3 cellular contexts compared by ENCODE assay signal in the genomic region with DNA sequence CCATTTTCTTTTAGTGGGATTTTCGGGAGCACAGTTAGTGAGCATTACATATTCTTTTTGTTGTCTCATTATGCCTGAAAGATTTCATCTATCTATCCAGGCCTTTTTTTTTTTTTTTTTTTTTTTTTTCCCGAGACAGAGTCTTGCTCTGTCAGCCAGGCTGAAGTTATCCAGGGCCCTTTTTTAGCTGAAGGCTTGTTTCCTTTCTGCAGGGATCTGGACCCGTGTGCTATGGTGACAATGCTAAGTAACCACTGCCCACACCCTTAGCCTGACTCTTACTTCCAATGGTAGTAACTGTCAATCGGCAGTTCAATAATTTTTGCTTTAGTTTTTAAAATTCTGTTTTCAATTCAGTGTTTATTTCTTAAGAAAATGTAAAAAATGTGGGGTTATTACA.
TF ChIP-seq lines count a peak whose summit lies in the region.

No MANE protein-coding gene starts in this region.

TF ChIP-seq in SK-N-SH, 30 proteins besides CTCF, POLR2A, EP300 and RAD21:
- TF ChIP-seq TEAD4 (IDR thresholded peaks at IDR 0.05; ENCODE audit: borderline replicate concordance, insufficient read depth) (no peak), YY1 (IDR thresholded peaks at IDR 0.05; ENCODE audit: low read depth) (no peak), GABPA (IDR thresholded peaks at IDR 0.05; ENCODE audit: low read depth) (no peak), FOXM1 (IDR thresholded peaks at IDR 0.05; ENCODE audit: low read depth) (no peak), GATA2 (CRISPR knock-in tag; IDR thresholded peaks at IDR 0.05) (peak; percentile 37; the same call in 1 of the 2 replicates), EZH2phosphoT487 (IDR thresholded peaks at IDR 0.05; ENCODE audit: borderline replicate concordance, low read depth) (no peak), RCOR1 (IDR thresholded peaks at IDR 0.05; ENCODE audit: low read length) (0 out of 2 replicates have a peak, but pooled peaks have one; percentile 22)
- TF ChIP-seq, protein P1, sequence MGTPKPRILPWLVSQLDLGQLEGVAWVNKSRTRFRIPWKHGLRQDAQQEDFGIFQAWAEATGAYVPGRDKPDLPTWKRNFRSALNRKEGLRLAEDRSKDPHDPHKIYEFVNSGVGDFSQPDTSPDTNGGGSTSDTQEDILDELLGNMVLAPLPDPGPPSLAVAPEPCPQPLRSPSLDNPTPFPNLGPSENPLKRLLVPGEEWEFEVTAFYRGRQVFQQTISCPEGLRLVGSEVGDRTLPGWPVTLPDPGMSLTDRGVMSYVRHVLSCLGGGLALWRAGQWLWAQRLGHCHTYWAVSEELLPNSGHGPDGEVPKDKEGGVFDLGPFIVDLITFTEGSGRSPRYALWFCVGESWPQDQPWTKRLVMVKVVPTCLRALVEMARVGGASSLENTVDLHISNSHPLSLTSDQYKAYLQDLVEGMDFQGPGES (IDR thresholded peaks at IDR 0.05; ENCODE audit: low read depth, low read length) = no peak
- TF ChIP-seq, protein P2, sequence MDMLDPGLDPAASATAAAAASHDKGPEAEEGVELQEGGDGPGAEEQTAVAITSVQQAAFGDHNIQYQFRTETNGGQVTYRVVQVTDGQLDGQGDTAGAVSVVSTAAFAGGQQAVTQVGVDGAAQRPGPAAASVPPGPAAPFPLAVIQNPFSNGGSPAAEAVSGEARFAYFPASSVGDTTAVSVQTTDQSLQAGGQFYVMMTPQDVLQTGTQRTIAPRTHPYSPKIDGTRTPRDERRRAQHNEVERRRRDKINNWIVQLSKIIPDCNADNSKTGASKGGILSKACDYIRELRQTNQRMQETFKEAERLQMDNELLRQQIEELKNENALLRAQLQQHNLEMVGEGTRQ (IDR thresholded peaks at IDR 0.05; ENCODE audit: borderline replicate concordance, low read depth, low read length) = no peak
TF ChIP-seq in SK-N-SH: peak in this region for 2.

TF ChIP-seq in SK-N-SH treated with all-trans-retinoic acid at 6 μM for 48 hours, 23 proteins besides CTCF, POLR2A, EP300 and RAD21:
- TF ChIP-seq OSR1 (CRISPR knock-in tag; IDR thresholded peaks at IDR 0.05) = no peak
- TF ChIP-seq GLIS3 (CRISPR knock-in tag; IDR thresholded peaks at IDR 0.05) = no peak
- no peak for TF ChIP-seq ZNF70 (CRISPR knock-in tag; IDR thresholded peaks at IDR 0.05)
- TF ChIP-seq CSDC2 (CRISPR knock-in tag; IDR thresholded peaks at IDR 0.05) = no peak
- TF ChIP-seq, protein P3, sequence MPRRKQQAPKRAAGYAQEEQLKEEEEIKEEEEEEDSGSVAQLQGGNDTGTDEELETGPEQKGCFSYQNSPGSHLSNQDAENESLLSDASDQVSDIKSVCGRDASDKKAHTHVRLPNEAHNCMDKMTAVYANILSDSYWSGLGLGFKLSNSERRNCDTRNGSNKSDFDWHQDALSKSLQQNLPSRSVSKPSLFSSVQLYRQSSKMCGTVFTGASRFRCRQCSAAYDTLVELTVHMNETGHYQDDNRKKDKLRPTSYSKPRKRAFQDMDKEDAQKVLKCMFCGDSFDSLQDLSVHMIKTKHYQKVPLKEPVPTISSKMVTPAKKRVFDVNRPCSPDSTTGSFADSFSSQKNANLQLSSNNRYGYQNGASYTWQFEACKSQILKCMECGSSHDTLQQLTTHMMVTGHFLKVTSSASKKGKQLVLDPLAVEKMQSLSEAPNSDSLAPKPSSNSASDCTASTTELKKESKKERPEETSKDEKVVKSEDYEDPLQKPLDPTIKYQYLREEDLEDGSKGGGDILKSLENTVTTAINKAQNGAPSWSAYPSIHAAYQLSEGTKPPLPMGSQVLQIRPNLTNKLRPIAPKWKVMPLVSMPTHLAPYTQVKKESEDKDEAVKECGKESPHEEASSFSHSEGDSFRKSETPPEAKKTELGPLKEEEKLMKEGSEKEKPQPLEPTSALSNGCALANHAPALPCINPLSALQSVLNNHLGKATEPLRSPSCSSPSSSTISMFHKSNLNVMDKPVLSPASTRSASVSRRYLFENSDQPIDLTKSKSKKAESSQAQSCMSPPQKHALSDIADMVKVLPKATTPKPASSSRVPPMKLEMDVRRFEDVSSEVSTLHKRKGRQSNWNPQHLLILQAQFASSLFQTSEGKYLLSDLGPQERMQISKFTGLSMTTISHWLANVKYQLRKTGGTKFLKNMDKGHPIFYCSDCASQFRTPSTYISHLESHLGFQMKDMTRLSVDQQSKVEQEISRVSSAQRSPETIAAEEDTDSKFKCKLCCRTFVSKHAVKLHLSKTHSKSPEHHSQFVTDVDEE (CRISPR knock-in tag; IDR thresholded peaks at IDR 0.05) = no peak
TF ChIP-seq in SK-N-SH treated with all-trans-retinoic acid at 6 μM for 48 hours: peak in this region for 0.

TF ChIP-seq in K562, 482 proteins besides CTCF, POLR2A, EP300 and RAD21 (continued from another document):
- TF ChIP-seq, protein P4, sequence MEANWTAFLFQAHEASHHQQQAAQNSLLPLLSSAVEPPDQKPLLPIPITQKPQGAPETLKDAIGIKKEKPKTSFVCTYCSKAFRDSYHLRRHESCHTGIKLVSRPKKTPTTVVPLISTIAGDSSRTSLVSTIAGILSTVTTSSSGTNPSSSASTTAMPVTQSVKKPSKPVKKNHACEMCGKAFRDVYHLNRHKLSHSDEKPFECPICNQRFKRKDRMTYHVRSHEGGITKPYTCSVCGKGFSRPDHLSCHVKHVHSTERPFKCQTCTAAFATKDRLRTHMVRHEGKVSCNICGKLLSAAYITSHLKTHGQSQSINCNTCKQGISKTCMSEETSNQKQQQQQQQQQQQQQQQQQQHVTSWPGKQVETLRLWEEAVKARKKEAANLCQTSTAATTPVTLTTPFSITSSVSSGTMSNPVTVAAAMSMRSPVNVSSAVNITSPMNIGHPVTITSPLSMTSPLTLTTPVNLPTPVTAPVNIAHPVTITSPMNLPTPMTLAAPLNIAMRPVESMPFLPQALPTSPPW (CRISPR knock-in tag; IDR thresholded peaks at IDR 0.05) = no peak
- TF ChIP-seq MYNN (IDR thresholded peaks at IDR 0.05) (0 out of 2 replicates have a peak, but pooled peaks have one; percentile 26), MYNN (CRISPR knock-in tag; IDR thresholded peaks at IDR 0.05) (no peak), ZNF263 (CRISPR knock-in tag; IDR thresholded peaks at IDR 0.05; ENCODE audit: borderline replicate concordance) (no peak), HSF4 (CRISPR knock-in tag; IDR thresholded peaks at IDR 0.05; ENCODE audit: borderline replicate concordance) (no peak), THRAP3 (IDR thresholded peaks at IDR 0.05; ENCODE audit: borderline replicate concordance) (no peak), NFE2L1 (tag; IDR thresholded peaks at IDR 0.05; ENCODE audit: borderline replicate concordance, low read depth) (no peak)
